In genomic region chr3:4264040-4264439, GRCh38 we compare ENCODE assay signal across 2 cellular contexts.
TF ChIP-seq lines count a peak whose summit lies in the region.

No MANE protein-coding gene starts in this region.

TF ChIP-seq in HepG2, 621 proteins besides CTCF, POLR2A, EP300 and RAD21:
- TF ChIP-seq ZNF24 (IDR thresholded peaks at IDR 0.05) (no peak), ZNF891 (CRISPR knock-in tag; IDR thresholded peaks at IDR 0.05) (no peak), MAFK (conservative IDR thresholded peaks at IDR 0.05 in 1 of 2, IDR thresholded peaks at IDR 0.05 in 1 of 2; ENCODE audit: low read length in 2 of 2) (peak; percentile 99 to 100), MAFG (CRISPR knock-in tag; IDR thresholded peaks at IDR 0.05) (peak; percentile 73; the same call in 1 of the 2 replicates), MAFF (IDR thresholded peaks at IDR 0.05; ENCODE audit: low read depth, low read length) (peak; percentile 99), ZNF703 (CRISPR knock-in tag; IDR thresholded peaks at IDR 0.05; ENCODE audit: borderline replicate concordance) (no peak), ZNF788 (CRISPR knock-in tag; IDR thresholded peaks at IDR 0.05; ENCODE audit: borderline replicate concordance) (no peak), CC2D1A (CRISPR knock-in tag; IDR thresholded peaks at IDR 0.05) (no peak), NR3C1 (CRISPR knock-in tag; IDR thresholded peaks at IDR 0.05) (no peak), RFX5 (IDR thresholded peaks at IDR 0.05; ENCODE audit: low read depth, low read length) (0 out of 2 replicates have a peak, but pooled peaks have one; percentile 18)

TF ChIP-seq in K562, 482 proteins besides CTCF, POLR2A, EP300 and RAD21:
- TF ChIP-seq ZC3H4 (CRISPR knock-in tag; IDR thresholded peaks at IDR 0.05; ENCODE audit: borderline replicate concordance) (no peak), TSHZ1 (CRISPR knock-in tag; IDR thresholded peaks at IDR 0.05) (no peak), KAT8 (IDR thresholded peaks at IDR 0.05; ENCODE audit: low read depth) (no peak), PTTG1 (tag; IDR thresholded peaks at IDR 0.05; ENCODE audit: low read depth) (no peak), MAFG (tag; conservative IDR thresholded peaks at IDR 0.05) (peak; percentile 99), NFE2 (IDR thresholded peaks at IDR 0.05; ENCODE audit: low read depth) (0 out of 2 replicates have a peak, but pooled peaks have one; percentile 13), PHB2 (IDR thresholded peaks at IDR 0.05; ENCODE audit: low read depth) (no peak), MAFK (IDR thresholded peaks at IDR 0.05; ENCODE audit: low read length) (peak; percentile 100), BHLHE40 (IDR thresholded peaks at IDR 0.05; ENCODE audit: low read length) (no peak), ZNF316 (IDR thresholded peaks at IDR 0.05) (peak; percentile 99), EZH2 (IDR thresholded peaks at IDR 0.05; ENCODE audit: borderline replicate concordance, low read depth, low read length) (no peak), MCM7 (IDR thresholded peaks at IDR 0.05) (no peak), ZNF318 (IDR thresholded peaks at IDR 0.05; ENCODE audit: borderline replicate concordance in 1 of 2, low read depth in 1 of 2) (no peak), KDM1A (IDR thresholded peaks at IDR 0.05) (no peak), SAFB (IDR thresholded peaks at IDR 0.05; ENCODE audit: borderline replicate concordance, low read depth, low read length) (no peak), ZNF239 (CRISPR knock-in tag; IDR thresholded peaks at IDR 0.05) (no peak), ZNF384 (IDR thresholded peaks at IDR 0.05; ENCODE audit: low read depth, low read length) (no peak), ILF3 (IDR thresholded peaks at IDR 0.05; ENCODE audit: borderline replicate concordance) (no peak), C11orf30 (IDR thresholded peaks at IDR 0.05; ENCODE audit: low read depth) (peak; percentile 98), MAFF (IDR thresholded peaks at IDR 0.05; ENCODE audit: low read length) (peak; percentile 100)
